ENCODE assay signal across 8 cellular contexts in the genomic region with DNA sequence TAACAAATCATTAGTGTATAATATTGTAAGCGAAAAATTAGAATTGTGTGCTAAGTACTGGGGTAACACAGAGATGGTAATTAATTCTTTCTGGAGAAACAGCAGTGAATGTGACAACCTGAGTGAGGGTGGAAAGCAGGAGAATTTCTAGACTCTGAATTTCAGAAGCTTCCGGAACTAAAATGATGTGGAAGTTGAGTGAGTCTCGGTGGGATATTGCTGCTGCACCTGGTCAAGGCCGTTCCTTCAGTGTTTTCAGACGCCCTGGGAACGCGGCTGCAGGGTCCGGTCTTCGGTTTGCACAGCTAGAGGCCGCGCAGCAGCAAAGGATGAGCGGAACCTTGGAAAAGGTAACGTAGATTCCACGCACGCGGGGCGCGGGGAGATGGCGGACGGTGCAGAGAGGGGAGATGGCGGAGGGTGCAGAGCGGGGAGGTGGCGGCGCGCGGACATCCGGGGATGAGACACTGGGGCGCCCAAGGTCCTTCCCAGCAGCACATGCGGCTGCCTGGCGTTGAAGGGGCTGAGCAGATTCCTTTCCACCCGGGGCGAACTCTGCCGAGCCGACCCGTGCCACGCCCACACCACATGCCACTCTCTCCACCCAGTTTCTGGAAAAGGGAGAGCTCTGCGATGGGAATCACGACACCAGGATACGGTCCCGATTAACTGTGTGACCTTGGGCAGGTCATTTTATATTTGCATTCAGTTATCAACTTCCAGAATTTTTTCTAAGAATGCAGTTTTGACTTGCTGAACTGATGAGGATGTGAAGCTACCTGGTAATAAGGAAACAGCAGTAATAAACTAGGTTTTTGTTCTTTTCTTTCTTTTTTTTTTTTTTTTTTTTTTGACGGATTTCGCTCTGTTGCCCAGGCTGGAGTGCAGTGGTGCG. TPM values are rescaled to one million over a fixed set of nuclear protein-coding genes. Genes with fewer than 3 reads are reported as not detected.
DNase-seq lines count a peak whose midpoint lies in the region; ATAC-seq, FAIRE-seq and TF ChIP-seq lines count a peak whose summit lies in the region.

MRPL48 (plus strand) TSS at position 232 of the 895 bp plus-strand sequence; CDS start at position 330, 98 bp downstream.

- H3K9me3 ChIP-seq in breast epithelium: no peaks in the 10 kb centered on the region
- no peaks in the 10 kb centered on the region for H3K9me3 ChIP-seq in smooth muscle cell (replicated peaks; ENCODE audit: low read depth)

- H4K20me1 ChIP-seq in smooth muscle cell (ENCODE audit: low read depth): no peaks in the 10 kb centered on the region

- H3K4me1 ChIP-seq in breast epithelium (peaks cover 0 to 6% of the 10 kb centered on the region in 2 donors), smooth muscle cell (ENCODE audit: low read depth) (peaks cover 7% of the 10 kb centered on the region)

- TF ChIP-seq POLR2A in breast epithelium (IDR thresholded peaks at IDR 0.05): no peak

- no peaks in the 10 kb centered on the region for H3F3A ChIP-seq in smooth muscle cell (ENCODE audit: low read depth)

- FAIRE-seq in A204.1 (lab: Jason Lieb, UNC): peak; percentile 93

- DNase-seq in NCI-H2196 (lab: John Stamatoyannopoulos, UW; ENCODE audit: unreplicated experiment) (peak; percentile 84), breast epithelium (ENCODE audit: low spot score in 2 of 2) (peak; percentile 77 to 88), iPS-NIHi7 (ENCODE audit: extremely low spot score) (peak; percentile 97), smooth muscle cell (lab: John Stamatoyannopoulos, UW; ENCODE audit: unreplicated experiment) (peak; percentile 60)

- H3K9ac ChIP-seq in smooth muscle cell (ENCODE audit: low read depth): peak within 1 kb of the TSS; percentile 68

- H3K27me3 ChIP-seq in breast epithelium (no peaks in the 10 kb centered on the region), smooth muscle cell (ENCODE audit: low read depth) (no peaks in the 10 kb centered on the region)

- H3K79me2 ChIP-seq in smooth muscle cell (ENCODE audit: low read depth): peaks cover 2% of the 10 kb centered on the region

- ATAC-seq in GM18867 (IDR thresholded peaks at IDR 0.05; ENCODE audit: unreplicated experiment) (peak; percentile 95), HG03108 (IDR thresholded peaks at IDR 0.05; ENCODE audit: unreplicated experiment) (peak; percentile 97)

- H3K4me3 ChIP-seq in breast epithelium (peak within 1 kb of the TSS; percentile 63 to 92 (median 68)), smooth muscle cell (peak within 1 kb of the TSS; percentile 87)

- TF ChIP-seq CTCF in VCaP (conservative IDR thresholded peaks at IDR 0.05): no peak
- TF ChIP-seq CTCF in breast epithelium (IDR thresholded peaks at IDR 0.05): no peak
- TF ChIP-seq CTCF in smooth muscle cell (IDR thresholded peaks at IDR 0.05; ENCODE audit: borderline replicate concordance, insufficient read depth, poor library complexity, severe bottlenecking): no peak

- WGBS in smooth muscle cell (ENCODE audit: low lambda C conversion rate): 7% methylated on average over 37 of the region's 43 CpGs

- no peaks in the 10 kb centered on the region for H3K36me3 ChIP-seq in breast epithelium
- no peaks in the 10 kb centered on the region for H3K36me3 ChIP-seq in smooth muscle cell (ENCODE audit: low read depth)

- peak within 1 kb of the TSS; percentile 99 for H2AFZ ChIP-seq in smooth muscle cell (ENCODE audit: low read depth)

- peak within 1 kb of the TSS; percentile 99 for H3K27ac ChIP-seq in VCaP
- peak within 1 kb of the TSS; percentile 63 to 90 for H3K27ac ChIP-seq in breast epithelium
- peak within 1 kb of the TSS; percentile 83 for H3K27ac ChIP-seq in smooth muscle cell (ENCODE audit: low read depth)

- peak within 1 kb of the TSS; percentile 83 for H3K4me2 ChIP-seq in smooth muscle cell

- intact Hi-C loops in breast epithelium (cut with DNase I; ENCODE audit: low total_unique reads): no loop called here

RNA-seq across cellular contexts. Expression of gene MRPL48, which starts in this region (rescaled TPM):
- total RNA-seq in breast epithelium (10 to 100 TPM in 2 of 3 donors, 1 to 10 TPM in 1; 6.9 to 28.2 (median 15.7) TPM), smooth muscle cell (26.4 and 29.7 TPM in 2 replicates)
- polyA plus RNA-seq in smooth muscle cell: 65.3 and 74.6 TPM in 2 replicates

Comparison
In these comparisons a context has a peak if more than half of its experiments do, and no peak if none do; other contexts are left out.
1. Peak in every context shown above with its lines: DNase-seq, ATAC-seq, H3K4me3 ChIP-seq and H3K27ac ChIP-seq.